ENCODE assay signal across 10 cellular contexts in the genomic region with DNA sequence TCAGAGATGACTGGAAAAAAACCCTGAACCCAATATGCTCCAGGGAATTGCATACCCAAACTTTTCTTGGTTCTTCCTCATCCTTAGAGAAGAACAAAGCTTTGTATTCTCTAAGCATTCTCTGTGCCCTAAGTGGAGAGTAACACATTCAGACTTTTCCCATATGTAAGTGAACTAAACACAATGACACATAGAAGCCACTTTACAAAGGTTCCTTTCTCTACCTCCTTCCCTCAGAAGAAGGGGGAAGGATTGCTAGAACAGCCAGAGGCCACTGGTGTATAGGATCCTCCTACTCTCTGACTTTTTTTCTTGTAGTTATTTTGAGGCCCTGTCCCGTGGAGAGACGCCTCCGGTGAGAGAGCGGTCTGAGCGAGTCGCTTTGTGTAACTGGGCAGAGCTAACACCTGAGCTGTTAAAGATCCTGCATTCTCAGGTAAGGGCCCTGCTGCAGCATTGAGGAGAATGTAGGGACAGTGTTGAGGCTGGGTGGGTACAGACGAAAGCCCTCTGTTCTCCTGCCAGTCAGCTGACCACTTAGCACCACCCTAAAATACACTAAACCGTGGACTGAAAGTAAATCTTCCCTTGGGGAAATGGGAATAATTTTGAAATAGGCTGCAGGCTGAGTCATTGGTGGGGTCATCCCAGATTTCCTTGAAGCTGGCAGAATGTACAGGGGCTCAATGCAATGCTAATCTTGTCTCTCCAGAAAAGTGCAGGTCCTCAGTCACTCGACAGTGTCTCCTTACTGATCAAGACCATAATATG. TPM values are rescaled to one million over a fixed set of nuclear protein-coding genes. Genes with fewer than 3 reads are reported as not detected.
"Had no signal": no experiment of that assay in that cellular context is flagged by ENCODE, and none has a peak within 500 bp of the region (broad histone marks: within the 10 kb centered on the region; RNA-seq: fewer than 3 reads in every experiment).

No MANE protein-coding gene starts in this region.

RNA-seq across cellular contexts. Expression of a gene that starts 6.5 kb away (rescaled TPM):
- total RNA-seq: cardiac muscle cell; gastroesophageal sphincter; hepatocyte; kidney; lung microvascular endothelial cell; mesenteric fat pad; naive thymus-derived CD8-positive, alpha-beta T cell; posterior vena cava; thoracic aorta; transverse colon had no signal
